ENCODE assay signal across 8 cellular contexts in the genomic region with DNA sequence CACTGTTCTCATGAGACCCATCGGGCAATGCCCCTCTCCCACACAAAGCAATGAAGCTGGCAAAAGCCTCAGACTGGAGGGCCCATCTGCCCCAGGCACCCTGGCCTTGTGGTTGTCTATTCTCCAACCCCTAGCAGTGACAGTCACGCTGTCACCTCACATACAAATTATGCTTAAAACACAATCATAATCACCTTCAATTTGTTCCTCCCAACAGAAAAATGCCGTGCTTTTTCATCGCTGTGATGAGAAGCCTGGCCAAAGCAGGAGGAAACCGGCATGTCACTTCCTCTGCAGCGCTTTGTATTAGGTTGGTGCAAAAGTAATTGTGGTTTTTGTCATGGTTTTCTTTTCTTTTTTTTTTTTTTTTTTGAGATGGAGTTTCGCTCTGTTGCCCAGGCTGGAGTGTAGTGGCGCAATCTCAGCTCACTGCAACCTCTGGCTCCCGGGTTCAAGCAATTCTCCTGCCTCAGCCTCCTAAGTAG. TPM values are rescaled to one million over a fixed set of nuclear protein-coding genes. Genes with fewer than 3 reads are reported as not detected.
DNase-seq lines count a peak whose midpoint lies in the region; ATAC-seq and TF ChIP-seq lines count a peak whose summit lies in the region.
"Not testable (repeated sequence)": the region's sequence is repeated elsewhere in the genome, so short reads cannot be mapped to it uniquely, and the experiment has no call there.

No MANE protein-coding gene starts in this region.

- H4K20me1 ChIP-seq in DND-41 (ENCODE audit: insufficient read depth, low read length) = not testable (repeated sequence)

- peaks cover 76% of the 10 kb centered on the region for H3K4me1 Mint-ChIP-seq in activated CD4-positive, alpha-beta memory T cell treated with anti-CD3 and anti-CD28 coated beads for 36 hours (ENCODE audit: low read depth)
- H3K4me1 Mint-ChIP-seq in activated naive CD4-positive, alpha-beta T cell treated with anti-CD3 and anti-CD28 coated beads, Interleukin-2, amount 50 U/mL, for 24 hours = peaks cover 55% of the 10 kb centered on the region
- peaks cover 15 to 64% (median 27%) of the 10 kb centered on the region in 4 donors for H3K4me1 Mint-ChIP-seq in naive thymus-derived CD8-positive, alpha-beta T cell

- intact Hi-C loops in activated CD4-positive, alpha-beta memory T cell treated with anti-CD3 and anti-CD28 coated beads for 36 hours (cut with micrococcal nuclease) = loop anchor here (1.0 kb wide), 1 partner anchor 9 kb away; no protein-coding TSS in a partner anchor
- intact Hi-C loops in esophagus squamous epithelium (cut with DNase I) = not testable (repeated sequence)

- POLR2A ChIA-PET in activated CD4-positive, alpha-beta memory T cell treated with anti-CD3 and anti-CD28 coated beads for 36 hours (lab: Charles Lee) = not testable (repeated sequence)
- POLR2A ChIA-PET in naive thymus-derived CD8-positive, alpha-beta T cell (lab: Charles Lee) = interaction anchor here (0.6 kb wide), 1 partner anchor 19 kb away, joined by 5 read pairs; no protein-coding TSS in a partner anchor

- H3K27me3 ChIP-seq in DND-41 (ENCODE audit: insufficient read depth, low read length, poor library complexity); esophagus squamous epithelium; suprapubic skin: not testable (repeated sequence)

- not testable (repeated sequence) for H3K9me3 Mint-ChIP-seq in activated CD4-positive, alpha-beta memory T cell treated with anti-CD3 and anti-CD28 coated beads for 36 hours; activated naive CD4-positive, alpha-beta T cell treated with anti-CD3 and anti-CD28 coated beads, Interleukin-2, amount 50 U/mL, for 24 hours; naive thymus-derived CD8-positive, alpha-beta T cell

- H3K27me3 Mint-ChIP-seq in activated CD4-positive, alpha-beta memory T cell treated with anti-CD3 and anti-CD28 coated beads for 36 hours; activated naive CD4-positive, alpha-beta T cell treated with anti-CD3 and anti-CD28 coated beads, Interleukin-2, amount 50 U/mL, for 24 hours; naive thymus-derived CD8-positive, alpha-beta T cell: not testable (repeated sequence)

- not testable (repeated sequence) for H3K4me3 ChIP-seq in DND-41 (ENCODE audit: low read depth in 1 of 2, low read length in 2 of 2); esophagus squamous epithelium; suprapubic skin
- H3K4me3 ChIP-seq in Jurkat, Clone E6-1 (ENCODE audit: low read length) = peak overlapping the region; percentile 0

- H3K27ac ChIP-seq in DND-41 (ENCODE audit: low read length) = not testable (repeated sequence)
- H3K27ac ChIP-seq in esophagus squamous epithelium (peak overlapping the region; percentile 31 to 73 (median 60)), suprapubic skin (peak overlapping the region; percentile 34)

- H3K4me2 ChIP-seq in DND-41 (ENCODE audit: insufficient read depth, low read length) = not testable (repeated sequence)

- DNase-seq in DND-41 (peak; percentile 52), SIG-M5 treated with dmso at 0.1 percent for 504 hours (lab: John Stamatoyannopoulos, UW; ENCODE audit: unreplicated experiment) (peak; percentile 48)
- DNase-seq in Jurkat, Clone E6-1 (ENCODE audit: low read depth, low spot score) = peak; percentile 73
- DNase-seq in activated CD4-positive, alpha-beta memory T cell treated with anti-CD3 and anti-CD28 coated beads for 36 hours = peak; percentile 55
- not testable (repeated sequence) for DNase-seq in esophagus squamous epithelium (lab: John Stamatoyannopoulos, UW); suprapubic skin (ENCODE audit: low spot score in 2 of 2)
- peak in 1 of 10 donors; percentile 10 for DNase-seq in naive thymus-derived CD8-positive, alpha-beta T cell

- H3K79me2 ChIP-seq in DND-41 (ENCODE audit: insufficient read depth, low read length) = not testable (repeated sequence)

- not testable (repeated sequence) for H3K4me1 ChIP-seq in DND-41 (ENCODE audit: insufficient read depth, low read length); suprapubic skin
- peaks cover 0 to 20% (median 0%) of the 10 kb centered on the region in 3 donors for H3K4me1 ChIP-seq in esophagus squamous epithelium

- not testable (repeated sequence) for TF ChIP-seq POLR2A in esophagus squamous epithelium (IDR thresholded peaks at IDR 0.05); suprapubic skin (IDR thresholded peaks at IDR 0.05)

- ATAC-seq in DND-41 (ENCODE audit: insufficient read depth, low read depth) = peak; percentile 78
- peak; percentile 42 to 69 for ATAC-seq in naive thymus-derived CD8-positive, alpha-beta T cell

- H3K36me3 ChIP-seq in DND-41 (ENCODE audit: insufficient read depth, low read length) (peaks cover 58% of the 10 kb centered on the region), esophagus squamous epithelium (peaks cover 0 to 100% (median 13%) of the 10 kb centered on the region in 3 donors), suprapubic skin (peaks cover 87% of the 10 kb centered on the region)

- not testable (repeated sequence) for H3K9me3 ChIP-seq in DND-41 (ENCODE audit: insufficient read depth, low read length, severe bottlenecking); esophagus squamous epithelium; suprapubic skin

- CTCF ChIA-PET in activated CD4-positive, alpha-beta memory T cell treated with anti-CD3 and anti-CD28 coated beads for 36 hours (lab: Charles Lee) = interaction anchor here (0.6 to 1.6 kb wide), 5 partner anchors 8 to 24 kb away, joined by 3 to 5 read pairs (median 3); no protein-coding TSS in a partner anchor

- H3K4me3 Mint-ChIP-seq in activated CD4-positive, alpha-beta memory T cell treated with anti-CD3 and anti-CD28 coated beads for 36 hours = peak overlapping the region; percentile 60
- H3K4me3 Mint-ChIP-seq in activated naive CD4-positive, alpha-beta T cell treated with anti-CD3 and anti-CD28 coated beads, Interleukin-2, amount 50 U/mL, for 24 hours = peak overlapping the region; percentile 20
- peak overlapping the region; percentile 2 to 67 (median 58) for H3K4me3 Mint-ChIP-seq in naive thymus-derived CD8-positive, alpha-beta T cell

- not testable (repeated sequence) for TF ChIP-seq EP300 in suprapubic skin (IDR thresholded peaks at IDR 0.05)

- not testable (repeated sequence) for H3K9ac ChIP-seq in DND-41 (ENCODE audit: low read depth, low read length)

- H3K36me3 Mint-ChIP-seq in activated CD4-positive, alpha-beta memory T cell treated with anti-CD3 and anti-CD28 coated beads for 36 hours = peaks cover 61% of the 10 kb centered on the region
- peaks cover 32% of the 10 kb centered on the region for H3K36me3 Mint-ChIP-seq in activated naive CD4-positive, alpha-beta T cell treated with anti-CD3 and anti-CD28 coated beads, Interleukin-2, amount 50 U/mL, for 24 hours
- H3K36me3 Mint-ChIP-seq in naive thymus-derived CD8-positive, alpha-beta T cell = peaks cover 21 to 76% (median 53%) of the 10 kb centered on the region in 3 donors

- peak overlapping the region; percentile 96 for H3K27ac Mint-ChIP-seq in activated CD4-positive, alpha-beta memory T cell treated with anti-CD3 and anti-CD28 coated beads for 36 hours
- H3K27ac Mint-ChIP-seq in activated naive CD4-positive, alpha-beta T cell treated with anti-CD3 and anti-CD28 coated beads, Interleukin-2, amount 50 U/mL, for 24 hours = peak overlapping the region; percentile 55
- peak overlapping the region in 4 of 10 donors; percentile 38 to 77 (median 65) for H3K27ac Mint-ChIP-seq in naive thymus-derived CD8-positive, alpha-beta T cell

- H2AFZ ChIP-seq in DND-41 (ENCODE audit: low read depth, low read length) = not testable (repeated sequence)

- WGBS in esophagus squamous epithelium, 2 donors = 69 to 78% methylated on average over 8 to 9 of the region's 9 CpGs
- WGBS in suprapubic skin = 87% methylated on average over 9 of the region's 9 CpGs

- not testable (repeated sequence) for TF ChIP-seq CTCF in DND-41 (IDR thresholded peaks at IDR 0.05; ENCODE audit: borderline replicate concordance, extremely low read depth, low read length, poor library complexity, severe bottlenecking); esophagus squamous epithelium (IDR thresholded peaks at IDR 0.05); suprapubic skin (IDR thresholded peaks at IDR 0.05)

RNA-seq across cellular contexts. Expression of a gene that starts 41.8 kb away (rescaled TPM):
- polyA plus RNA-seq in Jurkat, Clone E6-1 (2012; ENCODE audit: insufficient read depth, insufficient read length) = 55.2 TPM
- 10 to 100 TPM; 47.2 to 52.0 TPM for total RNA-seq in activated CD4-positive, alpha-beta memory T cell treated with anti-CD3 and anti-CD28 coated beads for 36 hours
- total RNA-seq in esophagus squamous epithelium (10 to 100 TPM; 15.8 to 51.3 (median 28.3) TPM), suprapubic skin (10 to 100 TPM; 27.1 to 42.6 (median 40.3) TPM)
- 10 to 100 TPM; 18.7 to 27.0 TPM for total RNA-seq in naive thymus-derived CD8-positive, alpha-beta T cell
- polyA plus RNA-seq in naive thymus-derived CD8-positive, alpha-beta T cell = 10 to 100 TPM; 12.7 to 17.0 (median 16.3) TPM

RNA-seq across cellular contexts. Expression of a gene that starts 41.8 kb away (rescaled TPM):
- polyA plus RNA-seq in Jurkat, Clone E6-1 (2012; ENCODE audit: insufficient read depth, insufficient read length) = 0.52 TPM
- total RNA-seq in activated CD4-positive, alpha-beta memory T cell treated with anti-CD3 and anti-CD28 coated beads for 36 hours = 1 to 10 TPM; 6.0 to 6.2 TPM
- total RNA-seq in esophagus squamous epithelium (1 to 10 TPM; 4.4 to 9.2 (median 6.1) TPM), suprapubic skin (10 to 100 TPM in 3 of 4 donors, 1 to 10 TPM in 1; 9.7 to 17.1 (median 15.6) TPM)
- 1 to 10 TPM; 6.9 TPM for total RNA-seq in naive thymus-derived CD8-positive, alpha-beta T cell
- polyA plus RNA-seq in naive thymus-derived CD8-positive, alpha-beta T cell = under 1 TPM; 0.14 to 0.77 (median 0.64) TPM

RNA-seq across cellular contexts. Expression of a gene that starts 58.7 kb away (rescaled TPM):
- 43.0 TPM for polyA plus RNA-seq in Jurkat, Clone E6-1 (2012; ENCODE audit: insufficient read depth, insufficient read length)
- total RNA-seq in activated CD4-positive, alpha-beta memory T cell treated with anti-CD3 and anti-CD28 coated beads for 36 hours = 10 to 100 TPM; 57.6 to 60.0 TPM
- total RNA-seq in esophagus squamous epithelium (100 to 1,000 TPM in 2 of 4 donors, 10 to 100 TPM in 2; 67.1 to 159 (median 90.9) TPM), suprapubic skin (100 to 1,000 TPM in 3 of 4 donors, 10 to 100 TPM in 1; 99.5 to 162 (median 135) TPM)
- 10 to 100 TPM; 36.0 to 45.7 TPM for total RNA-seq in naive thymus-derived CD8-positive, alpha-beta T cell
- 10 to 100 TPM; 25.4 to 52.5 (median 36.0) TPM for polyA plus RNA-seq in naive thymus-derived CD8-positive, alpha-beta T cell
